1 cellular context compared by ENCODE assay signal in genomic region chr22:38104084-38104483, GRCh38.
A peak's percentile ranks its signal among the peaks of the same experiment; 100 is the strongest.
TF ChIP-seq lines count a peak whose summit lies in the region.

No MANE protein-coding gene starts in this region.

TF ChIP-seq in HepG2, 621 proteins besides CTCF, POLR2A, EP300 and RAD21:
- TF ChIP-seq SMC3 (IDR thresholded peaks at IDR 0.05; ENCODE audit: low read length) (peak; percentile 16; the same call in 1 of the 2 replicates), STAG1 (CRISPR knock-in tag; IDR thresholded peaks at IDR 0.05) (peak; percentile 12; the same call in 1 of the 2 replicates)
- TF ChIP-seq, protein P1, sequence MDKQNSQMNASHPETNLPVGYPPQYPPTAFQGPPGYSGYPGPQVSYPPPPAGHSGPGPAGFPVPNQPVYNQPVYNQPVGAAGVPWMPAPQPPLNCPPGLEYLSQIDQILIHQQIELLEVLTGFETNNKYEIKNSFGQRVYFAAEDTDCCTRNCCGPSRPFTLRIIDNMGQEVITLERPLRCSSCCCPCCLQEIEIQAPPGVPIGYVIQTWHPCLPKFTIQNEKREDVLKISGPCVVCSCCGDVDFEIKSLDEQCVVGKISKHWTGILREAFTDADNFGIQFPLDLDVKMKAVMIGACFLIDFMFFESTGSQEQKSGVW (CRISPR knock-in tag; IDR thresholded peaks at IDR 0.05; ENCODE audit: borderline replicate concordance): no peak
TF ChIP-seq in HepG2: peak in this region for 2.
